1 cellular context compared by ENCODE assay signal in genomic region chrX:96483642-96484160, GRCh38.
TF ChIP-seq lines count a peak whose summit lies in the region.

No MANE protein-coding gene starts in this region.

TF ChIP-seq in GM23338, 12 proteins besides CTCF, POLR2A, EP300 and RAD21 (continued from another document):
- TF ChIP-seq ZNF462 (CRISPR knock-in tag; IDR thresholded peaks at IDR 0.05) (no peak), ETS1 (IDR thresholded peaks at IDR 0.05) (no peak), NANOG (IDR thresholded peaks at IDR 0.05; ENCODE audit: borderline replicate concordance) (peak; percentile 57; the same call in 1 of the 2 replicates)
TF ChIP-seq in GM23338: peak in this region for 1.
